In the genomic region with DNA sequence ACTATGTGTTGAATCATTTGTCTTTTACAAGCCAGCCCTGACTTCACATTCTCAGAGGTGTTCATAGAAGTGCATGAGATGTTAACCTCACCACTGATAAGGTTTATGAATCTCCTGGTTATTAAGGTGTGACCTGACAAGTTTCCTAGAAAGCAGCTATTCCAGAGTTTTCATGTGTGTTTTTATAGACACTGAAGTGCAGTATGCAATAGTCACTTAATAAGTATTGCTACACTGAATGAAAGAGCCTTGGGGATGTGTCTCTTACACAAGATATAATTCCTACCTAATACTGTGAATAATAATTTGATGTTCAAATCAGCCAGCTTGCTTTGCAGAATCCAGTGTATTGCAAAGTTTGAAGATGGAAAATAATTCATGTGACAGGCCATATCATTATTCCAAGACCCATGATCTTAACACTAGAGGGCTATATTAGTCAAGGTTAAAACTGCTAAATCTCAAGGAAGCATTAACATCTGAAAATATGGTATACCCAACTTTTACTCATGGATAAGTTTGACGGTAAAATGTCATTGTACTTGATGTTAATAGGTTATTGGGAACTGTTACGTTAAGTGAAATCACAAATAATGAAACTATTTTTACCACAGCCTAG, we compare ENCODE assay signal across 14 cellular contexts. TPM values are rescaled to one million over a fixed set of nuclear protein-coding genes. Genes with fewer than 3 reads are reported as not detected.
DNase-seq lines count a peak whose midpoint lies in the region; ATAC-seq and TF ChIP-seq lines count a peak whose summit lies in the region.
"Had no signal": no experiment of that assay in that cellular context is flagged by ENCODE, and none has a peak within 500 bp of the region (broad histone marks: within the 10 kb centered on the region; RNA-seq: fewer than 3 reads in every experiment).

No MANE protein-coding gene starts in this region.

- no peak overlapping the region for H2AFZ ChIP-seq in IMR-90 (replicated peaks; ENCODE audit: low read length, poor library complexity)

- H2BK5ac ChIP-seq in IMR-90 (ENCODE audit: low read depth, low read length, poor library complexity, severe bottlenecking) = no peak overlapping the region

- intact Hi-C loops in CD4-positive, alpha-beta T cell (cut with DNase I, micrococcal nuclease) = no loop called here
- intact Hi-C loops in IMR-90 (cut with micrococcal nuclease) = loop anchor here (5.0 kb wide), 1 partner anchor 46 kb away; no protein-coding TSS in a partner anchor
- intact Hi-C loops in left cardiac atrium (cut with DNase I) = no loop called here
- intact Hi-C loops in esophagus muscularis mucosa (cut with DNase I) = no loop called here

- H3K27me3 ChIP-seq in CD4-positive, alpha-beta T cell (ENCODE audit: control insufficient read depth, insufficient read depth, low read length) = no peaks in the 10 kb centered on the region
- H3K27me3 ChIP-seq in IMR-90 (ENCODE audit: control insufficient read depth, insufficient read depth, low read length) = no peaks in the 10 kb centered on the region
- no peaks in the 10 kb centered on the region for H3K27me3 ChIP-seq in Peyer's patch
- H3K27me3 ChIP-seq in esophagus muscularis mucosa = no peaks in the 10 kb centered on the region
- H3K27me3 ChIP-seq: right atrium auricular region had no signal

- H2BK15ac ChIP-seq in IMR-90 (ENCODE audit: low read depth, low read length) = no peak overlapping the region

- H4K20me1 ChIP-seq in IMR-90 (ENCODE audit: insufficient read depth, low read length) = no peaks in the 10 kb centered on the region; the same call in 1 of the 2 replicates

- H2BK20ac ChIP-seq in IMR-90 (ENCODE audit: low read depth, low read length) = no peak overlapping the region

- peak overlapping the region; percentile 36 for H3K4me3 Mint-ChIP-seq in CD4-positive, alpha-beta T cell
- peak overlapping the region; percentile 83 for H3K4me3 Mint-ChIP-seq in memory B cell

- no peaks in the 10 kb centered on the region for H3K4me1 Mint-ChIP-seq in CD4-positive, alpha-beta T cell (ENCODE audit: low read depth)
- H3K4me1 Mint-ChIP-seq in memory B cell = peaks cover 7% of the 10 kb centered on the region

- H3K9me3 ChIP-seq in CD4-positive, alpha-beta T cell (ENCODE audit: control insufficient read depth, low read length) = no peaks in the 10 kb centered on the region
- H3K9me3 ChIP-seq in IMR-90 (ENCODE audit: control insufficient read depth, insufficient read depth, low read length) (no peaks in the 10 kb centered on the region), Peyer's patch (no peaks in the 10 kb centered on the region), esophagus muscularis mucosa (no peaks in the 10 kb centered on the region)
- H3K9me3 ChIP-seq: right atrium auricular region had no signal

- H3K36me3 Mint-ChIP-seq in CD4-positive, alpha-beta T cell (ENCODE audit: low read depth) = peaks cover 27% of the 10 kb centered on the region
- peaks cover 11% of the 10 kb centered on the region for H3K36me3 Mint-ChIP-seq in memory B cell

- no peak for TF ChIP-seq CTCF in CD4-positive, alpha-beta T cell (IDR thresholded peaks at IDR 0.05)
- TF ChIP-seq CTCF in IMR-90 (conservative IDR thresholded peaks at IDR 0.05; ENCODE audit: low read depth, low read length) (0 out of 2 replicates have a peak, but pooled peaks have one; percentile 9), Peyer's patch (IDR thresholded peaks at IDR 0.05) (no peak), esophagus muscularis mucosa (IDR thresholded peaks at IDR 0.05) (no peak)

- no peak overlapping the region for H2AK9ac ChIP-seq in IMR-90 (replicated peaks; ENCODE audit: low read depth, low read length, poor library complexity)

- H3K9me1 ChIP-seq in IMR-90 (ENCODE audit: insufficient read depth, low read length) = no peaks in the 10 kb centered on the region

- H3K4me2 ChIP-seq in IMR-90 (ENCODE audit: low read depth, low read length) = no peak overlapping the region

- peaks cover 0 to 6% of the 10 kb centered on the region in 2 experiments; a peak in 2 of 4 replicates for H3K79me1 ChIP-seq in IMR-90 (ENCODE audit: low read depth in 1 of 2, low read length in 2 of 2)

- H3K27me3 Mint-ChIP-seq in CD4-positive, alpha-beta T cell = no peaks in the 10 kb centered on the region
- no peaks in the 10 kb centered on the region for H3K27me3 Mint-ChIP-seq in memory B cell
- H3K27me3 Mint-ChIP-seq: CD8-positive, alpha-beta memory T cell had no signal

- H4K5ac ChIP-seq in IMR-90 (ENCODE audit: low read depth, low read length) = no peak overlapping the region

- no peak overlapping the region for H3K9ac ChIP-seq in IMR-90 (ENCODE audit: low read depth, low read length)

- no peak overlapping the region for H4K91ac ChIP-seq in IMR-90 (ENCODE audit: insufficient read depth, low read depth, low read length)

- H3K14ac ChIP-seq in IMR-90 (replicated peaks; ENCODE audit: low read depth, low read length) = no peak overlapping the region

- no peak overlapping the region for H3K18ac ChIP-seq in IMR-90 (ENCODE audit: low read depth, low read length)

- CTCF ChIA-PET in CD4-positive, alpha-beta T cell (lab: Charles Lee) = interaction anchor here (1.1 to 1.6 kb wide), 2 partner anchors 21 to 28 kb away, joined by 3 read pairs; no protein-coding TSS in a partner anchor
- CTCF ChIA-PET in IMR-90 (lab: Yijun Ruan, JAX) = interaction anchor here (1.5 kb wide), 1 partner anchor 13 kb away, joined by 4 read pairs; the partner anchor contains the start of gene SLC25A3

- no peak overlapping the region for H4K8ac ChIP-seq in IMR-90 (ENCODE audit: low read depth in 2 of 2, low read length in 2 of 2)

- dilution Hi-C loops in IMR-90 (cut with HindIII; ENCODE audit: low sequenced_read_pairs, unreplicated experiment) = no loop called here

- no peaks in the 10 kb centered on the region for H3K4me1 ChIP-seq in IMR-90 (ENCODE audit: control insufficient read depth, insufficient read depth, low read length)
- no peaks in the 10 kb centered on the region for H3K4me1 ChIP-seq in Peyer's patch
- H3K4me1 ChIP-seq in esophagus muscularis mucosa = no peaks in the 10 kb centered on the region
- H3K4me1 ChIP-seq: right atrium auricular region had no signal

- no peak for DNase-seq in CD4-positive, alpha-beta T cell
- DNase-seq in IMR-90 (no peak), memory B cell (ENCODE audit: low spot score in 2 of 2) (no peak), left cardiac atrium (no peak), Peyer's patch (no peak), esophagus muscularis mucosa (ENCODE audit: extremely low spot score) (no peak)
- DNase-seq: amniotic stem cell; CD8-positive, alpha-beta memory T cell; kidney; NCI-H510A; SHP77 had no signal

- TF ChIP-seq EP300 in esophagus muscularis mucosa (IDR thresholded peaks at IDR 0.05) = no peak

- H2AK5ac ChIP-seq in IMR-90 (ENCODE audit: low read depth, low read length) = no peak overlapping the region

- H3K36me3 ChIP-seq in IMR-90 (ENCODE audit: control insufficient read depth, insufficient read depth, low read length) = peaks cover 21% of the 10 kb centered on the region
- H3K36me3 ChIP-seq in Peyer's patch = peaks cover 0 to 32% (median 0%) of the 10 kb centered on the region in 3 donors
- peaks cover 22 to 39% (median 34%) of the 10 kb centered on the region in 4 donors for H3K36me3 ChIP-seq in esophagus muscularis mucosa

- no peak for ATAC-seq in CD4-positive, alpha-beta T cell (ENCODE audit: poor library complexity)
- 0 out of 2 replicates have a peak, but pooled peaks have one; percentile 19 for ATAC-seq in IMR-90 (ENCODE audit: low read depth)
- ATAC-seq in SK-N-SH treated with all-trans-retinoic acid at 6 μM for 48 hours = peak; percentile 43
- ATAC-seq in memory B cell (ENCODE audit: low read depth) = peak; percentile 28
- no peak for ATAC-seq in GM18505 (IDR thresholded peaks at IDR 0.05; ENCODE audit: unreplicated experiment)
- ATAC-seq in left cardiac atrium = no peak

- no peaks in the 10 kb centered on the region for H3K9me3 Mint-ChIP-seq in CD4-positive, alpha-beta T cell
- H3K9me3 Mint-ChIP-seq in memory B cell = no peaks in the 10 kb centered on the region
- H3K9me3 Mint-ChIP-seq: CD8-positive, alpha-beta memory T cell had no signal

- BruUV-seq in IMR-90 (replicated peaks; lab: Mats Ljungman, UMichigan) = no TSS peak

- no peak overlapping the region for H3K56ac ChIP-seq in IMR-90 (ENCODE audit: extremely low read depth, insufficient read depth, low read length)

- H3K4me3 ChIP-seq in IMR-90 (ENCODE audit: insufficient read depth, low read depth, low read length) (no peak overlapping the region), Peyer's patch (no peak overlapping the region), esophagus muscularis mucosa (no peak overlapping the region)
- H3K4me3 ChIP-seq: right atrium auricular region had no signal

- no peak overlapping the region for H3K27ac ChIP-seq in CD4-positive, alpha-beta T cell (ENCODE audit: low read depth, low read length)
- H3K27ac ChIP-seq in IMR-90 (ENCODE audit: insufficient read depth, low read length) (no peak overlapping the region), Peyer's patch (no peak overlapping the region), esophagus muscularis mucosa (replicated peaks in 1 of 4) (no peak overlapping the region)
- H3K27ac ChIP-seq: right atrium auricular region had no signal

- no peak for TF ChIP-seq RAD21 in IMR-90 (IDR thresholded peaks at IDR 0.05; ENCODE audit: low read length)

- no peak overlapping the region for H3K4ac ChIP-seq in IMR-90 (ENCODE audit: low read depth, low read length)

- in situ Hi-C loops in IMR-90 (cut with MboI; ENCODE audit: low sequenced_read_pairs) = no loop called here

- POLR2A ChIA-PET in CD4-positive, alpha-beta T cell (lab: Charles Lee) = interaction anchor here (0.9 to 1.5 kb wide), 2 partner anchors 12 to 13 kb away, joined by 3 to 5 read pairs; partner anchors contain the start of gene SLC25A3
- POLR2A ChIA-PET in IMR-90 (lab: Charles Lee; ENCODE audit: unreplicated experiment) = no interaction called here

- H3K23ac ChIP-seq in IMR-90 (ENCODE audit: low read depth, low read length) = no peak overlapping the region

- H2BK120ac ChIP-seq in IMR-90 (ENCODE audit: low read depth, low read length) = no peak overlapping the region

- H3K27ac Mint-ChIP-seq in CD4-positive, alpha-beta T cell = no peak overlapping the region
- no peak overlapping the region for H3K27ac Mint-ChIP-seq in memory B cell

- TF ChIP-seq POLR2A in IMR-90 (IDR thresholded peaks at IDR 0.05; ENCODE audit: low read depth, low read length) = no peak
- no peak for TF ChIP-seq POLR2A in GM18505 (IDR thresholded peaks at IDR 0.05; ENCODE audit: borderline replicate concordance, extremely low read depth, insufficient read depth, insufficient read length)
- TF ChIP-seq POLR2A in Peyer's patch (IDR thresholded peaks at IDR 0.05) = no peak
- TF ChIP-seq POLR2A in esophagus muscularis mucosa (IDR thresholded peaks at IDR 0.05; ENCODE audit: low read depth) = no peak

- WGBS in IMR-90 (ENCODE audit: extremely low coverage in 2 of 2, insufficient read length in 1 of 2), 2 experiments = no CpG with 5 or more reads among the region's 2 CpGs
- 75% methylated on average over 2 of the region's 2 CpGs for WGBS in esophagus muscularis mucosa

RNA-seq across cellular contexts. Expression of gene SLC25A3, which starts 13.0 kb away (rescaled TPM):
- total RNA-seq in CD4-positive, alpha-beta T cell = 100 to 1,000 TPM; 602 to 615 TPM
- 861 and 1,218 TPM in 2 replicates for total RNA-seq in IMR-90 (2012; rRNA removed)
- 601 and 657 TPM in 2 replicates for polyA plus RNA-seq in IMR-90 (2012; rRNA removed)
- 577 and 1,347 TPM in 2 replicates for polyA plus RNA-seq in IMR-90 (2012; cell fraction: cytosol; rRNA removed)
- polyA plus RNA-seq in IMR-90 (2012; cell fraction: nucleus; rRNA removed; ENCODE audit: low replicate concordance) = 661 and 776 TPM in 2 replicates
- total RNA-seq in left cardiac atrium = 1,000 to 10,000 TPM in 1 of 2 donors, 100 to 1,000 TPM in 1; 988 to 1,201 TPM
- 100 to 1,000 TPM; 300 to 805 (median 534) TPM for total RNA-seq in Peyer's patch
- 100 to 1,000 TPM; 505 to 652 (median 520) TPM for total RNA-seq in esophagus muscularis mucosa

RNA-seq across cellular contexts. Expression of gene IKBIP, which starts 38.1 kb away (rescaled TPM):
- under 1 TPM; 0.56 to 0.82 TPM for total RNA-seq in CD4-positive, alpha-beta T cell
- 37.1 and 88.3 TPM in 2 replicates for total RNA-seq in IMR-90 (2012; rRNA removed)
- 48.7 and 52.7 TPM in 2 replicates for polyA plus RNA-seq in IMR-90 (2012; rRNA removed)
- 16.6 and 18.3 TPM in 2 replicates for polyA plus RNA-seq in IMR-90 (2012; cell fraction: cytosol; rRNA removed)
- 4.6 and 10.0 TPM in 2 replicates for polyA plus RNA-seq in IMR-90 (2012; cell fraction: nucleus; rRNA removed; ENCODE audit: low replicate concordance)
- total RNA-seq in left cardiac atrium = 10 to 100 TPM in 1 of 2 donors, 1 to 10 TPM in 1; 9.2 to 12.1 TPM
- total RNA-seq in Peyer's patch = 10 to 100 TPM in 1 of 4 donors, 1 to 10 TPM in 2, not detected in 1; 2.6 to 10.7 (median 3.8) TPM
- 10 to 100 TPM in 2 of 4 donors, 1 to 10 TPM in 2; 4.2 to 14.0 (median 10.2) TPM for total RNA-seq in esophagus muscularis mucosa

RNA-seq across cellular contexts. Expression of gene APAF1, which starts 38.6 kb away (rescaled TPM):
- 10 to 100 TPM; 13.5 to 14.5 TPM for total RNA-seq in CD4-positive, alpha-beta T cell
- total RNA-seq in IMR-90 (2012; rRNA removed) (32.8 and 42.2 TPM in 2 replicates), left cardiac atrium (1 to 10 TPM; 6.2 to 7.8 TPM), Peyer's patch (10 to 100 TPM; 14.7 to 28.9 (median 22.7) TPM), esophagus muscularis mucosa (10 to 100 TPM in 2 of 4 donors, 1 to 10 TPM in 2; 9.1 to 10.9 (median 10.0) TPM)
- polyA plus RNA-seq in IMR-90 (2012; rRNA removed) = 8.3 and 10.9 TPM in 2 replicates
- 3.7 and 4.3 TPM in 2 replicates for polyA plus RNA-seq in IMR-90 (2012; cell fraction: cytosol; rRNA removed)
- polyA plus RNA-seq in IMR-90 (2012; cell fraction: nucleus; rRNA removed; ENCODE audit: low replicate concordance) = 7.7 and 14.3 TPM in 2 replicates

Comparison
In these comparisons a context has a peak if more than half of its experiments do, and no peak if none do; other contexts are left out.
1. ATAC-seq: peak in IMR-90 (single experiment), SK-N-SH treated with all-trans-retinoic acid at 6 μM for 48 hours (single experiment) and memory B cell (single experiment); none in CD4-positive, alpha-beta T cell (single experiment), GM18505 (single experiment) and left cardiac atrium (0 of 2).